ENCODE assay signal across 29 cellular contexts in the genomic region with DNA sequence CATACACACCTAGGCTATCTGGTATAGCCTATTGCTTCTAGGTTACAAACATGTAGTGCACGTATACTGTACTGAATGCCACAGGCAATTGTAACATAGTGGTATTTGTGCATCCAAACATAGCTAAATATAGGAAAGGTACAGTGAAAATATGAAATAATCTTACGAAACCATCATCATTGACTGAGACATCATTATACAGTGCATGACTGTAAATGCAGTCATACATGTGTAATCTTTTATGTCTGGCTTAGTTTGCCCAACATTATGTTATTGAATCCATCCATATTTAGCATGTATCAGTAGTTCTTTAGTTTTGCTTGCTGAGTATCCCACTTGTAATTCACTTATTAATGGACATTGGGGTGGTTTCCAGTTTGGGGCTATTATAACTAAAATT.
"Had no signal": no experiment of that assay in that cellular context is flagged by ENCODE, and none has a peak within 500 bp of the region (broad histone marks: within the 10 kb centered on the region; RNA-seq: fewer than 3 reads in every experiment).

No MANE protein-coding gene starts in this region.

- ATAC-seq: stimulated activated effector memory CD8-positive, alpha-beta T cell treated with anti-CD3 and anti-CD28 coated beads, Interleukin-12 subunit alpha, Interleukin-12 subunit beta, amount 100 ng/mL, for 72 hours; stimulated activated memory B cell treated with anti-CD40 and anti-IgM and Interleukin-4, amounts not matched to agents 10 μg/mL and 1 μg/mL and 100 μg/mL, for 72 hours; stimulated activated naive B cell treated with anti-CD40 and anti-IgM and Interleukin-4, amounts not matched to agents 10 μg/mL and 1 μg/mL and 100 μg/mL, for 72 hours; stimulated activated naive CD8-positive, alpha-beta T cell treated with anti-CD3 and anti-CD28 coated beads, Interleukin-15, amount 100 ng/mL, for 72 hours; stimulated activated naive CD8-positive, alpha-beta T cell treated with anti-CD3 and anti-CD28 coated beads, Interleukin-15, Interleukin-2, amounts not matched to agents 100 U/mL and 50 U/mL, for 24 hours; upper lobe of right lung had no signal

- H3K36me3 Mint-ChIP-seq: stimulated activated effector memory CD8-positive, alpha-beta T cell treated with anti-CD3 and anti-CD28 coated beads, Interleukin-12 subunit alpha, Interleukin-12 subunit beta, amount 100 ng/mL, for 72 hours; stimulated activated memory B cell treated with anti-CD40 and anti-IgM and Interleukin-4, amounts not matched to agents 10 μg/mL and 1 μg/mL and 100 μg/mL, for 72 hours; stimulated activated naive B cell treated with anti-CD40 and anti-IgM and Interleukin-4, amounts not matched to agents 10 μg/mL and 1 μg/mL and 100 μg/mL, for 72 hours; type B pancreatic cell had no signal

- H3K9me3 Mint-ChIP-seq: stimulated activated effector memory CD8-positive, alpha-beta T cell treated with anti-CD3 and anti-CD28 coated beads, Interleukin-12 subunit alpha, Interleukin-12 subunit beta, amount 100 ng/mL, for 72 hours; stimulated activated memory B cell treated with anti-CD40 and anti-IgM and Interleukin-4, amounts not matched to agents 10 μg/mL and 1 μg/mL and 100 μg/mL, for 72 hours; stimulated activated naive CD8-positive, alpha-beta T cell treated with anti-CD3 and anti-CD28 coated beads, Interleukin-15, amount 100 ng/mL, for 72 hours; stimulated activated naive CD8-positive, alpha-beta T cell treated with anti-CD3 and anti-CD28 coated beads, Interleukin-15, Interleukin-2, amounts not matched to agents 100 ng/mL and 50 ng/mL, for 24 hours had no signal

- FAIRE-seq: urothelium cell line had no signal

- H3K9me3 ChIP-seq: suprapubic skin, testis, thoracic aorta, thyroid gland, tibial artery, tibial nerve, transverse colon, upper lobe of left lung, upper lobe of right lung, uterus, vagina had no signal

- H3K27ac ChIP-seq: stomach, suprapubic skin, testis, thoracic aorta, thyroid gland, tibial artery, tibial nerve, transverse colon, upper lobe of left lung, upper lobe of right lung, uterus, vagina had no signal

- H3K4me3 ChIP-seq: stomach, suprapubic skin, testis, thoracic aorta, thyroid gland, tibial artery, tibial nerve, transverse colon, upper lobe of left lung, upper lobe of right lung, uterus, vagina had no signal

- H3K4me3 Mint-ChIP-seq: stimulated activated effector memory CD8-positive, alpha-beta T cell treated with anti-CD3 and anti-CD28 coated beads, Interleukin-12 subunit alpha, Interleukin-12 subunit beta, amount 100 ng/mL, for 72 hours; stimulated activated memory B cell treated with anti-CD40 and anti-IgM and Interleukin-4, amounts not matched to agents 10 μg/mL and 1 μg/mL and 100 μg/mL, for 72 hours; stimulated activated naive B cell treated with anti-CD40 and anti-IgM and Interleukin-4, amounts not matched to agents 10 μg/mL and 1 μg/mL and 100 μg/mL, for 72 hours; stimulated activated naive CD8-positive, alpha-beta T cell treated with anti-CD3 and anti-CD28 coated beads, Interleukin-15, amount 100 ng/mL, for 72 hours; stimulated activated naive CD8-positive, alpha-beta T cell treated with anti-CD3 and anti-CD28 coated beads, Interleukin-15, Interleukin-2, amounts not matched to agents 100 ng/mL and 50 ng/mL, for 24 hours; type B pancreatic cell had no signal

- H3K27me3 Mint-ChIP-seq: type B pancreatic cell had no signal

- H3K4me1 Mint-ChIP-seq: stimulated activated effector memory CD8-positive, alpha-beta T cell treated with anti-CD3 and anti-CD28 coated beads, Interleukin-12 subunit alpha, Interleukin-12 subunit beta, amount 100 ng/mL, for 72 hours; stimulated activated memory B cell treated with anti-CD40 and anti-IgM and Interleukin-4, amounts not matched to agents 10 μg/mL and 1 μg/mL and 100 μg/mL, for 72 hours; stimulated activated naive B cell treated with anti-CD40 and anti-IgM and Interleukin-4, amounts not matched to agents 10 μg/mL and 1 μg/mL and 100 μg/mL, for 72 hours; stimulated activated naive CD8-positive, alpha-beta T cell treated with anti-CD3 and anti-CD28 coated beads, Interleukin-15, amount 100 ng/mL, for 72 hours had no signal

- H3K27me3 ChIP-seq: stomach, suprapubic skin, testis, thyroid gland, tibial artery, tibial nerve, transverse colon, upper lobe of left lung, upper lobe of right lung, uterus, vagina had no signal

- DNase-seq: stimulated activated CD4-positive, alpha-beta T cell treated with anti-CD3 and anti-CD28 coated beads, Interleukin-2, amount 100 ng/mL, for 48 hours; stimulated activated CD4-positive, alpha-beta T cell treated with anti-CD3 and anti-CD28 coated beads, Interleukin-4, amount 100 ng/mL, for 1 hour; stimulated activated CD4-positive, alpha-beta T cell treated with anti-CD3 and anti-CD28 coated beads, Interleukin-4, amount 100 ng/mL, for 24 hours; stimulated activated CD4-positive, alpha-beta T cell treated with anti-CD3 and anti-CD28 coated beads, Interleukin-4, amount 100 ng/mL, for 4 hours; stimulated activated CD8-positive, alpha-beta memory T cell treated with anti-CD3 and anti-CD28 coated beads, Interleukin-4, amount 100 ng/mL, for 48 hours; stimulated activated naive B cell treated with anti-CD40 and anti-IgM and Interleukin-4, amounts not matched to agents 10 μg/mL and 1 μg/mL and 100 μg/mL, for 72 hours; stimulated activated naive CD4-positive, alpha-beta T cell; stimulated activated naive CD4-positive, alpha-beta T cell treated with Interleukin-2 at 50 U/mL for 16 hours; stimulated activated naive CD8-positive, alpha-beta T cell treated with anti-CD3 and anti-CD28 coated beads, Interleukin-15, amount 100 ng/mL, for 72 hours; stimulated activated naive CD8-positive, alpha-beta T cell treated with anti-CD3 and anti-CD28 coated beads, Interleukin-15, Interleukin-2, amounts not matched to agents 100 U/mL and 50 U/mL, for 24 hours; stomach; substantia nigra; testis; thyroid gland; tibial artery; transverse colon; trophoblast cell; upper lobe of left lung; upper lobe of right lung; uterus had no signal

- H3K4me1 ChIP-seq: stomach, suprapubic skin, testis, thyroid gland, tibial artery, transverse colon, upper lobe of left lung, upper lobe of right lung, uterus, vagina had no signal

- H3K36me3 ChIP-seq: stomach, suprapubic skin, thoracic aorta, thyroid gland, tibial artery, tibial nerve, transverse colon, upper lobe of left lung, upper lobe of right lung, uterus, vagina had no signal

- H3K27ac Mint-ChIP-seq: stimulated activated effector memory CD8-positive, alpha-beta T cell treated with anti-CD3 and anti-CD28 coated beads, Interleukin-12 subunit alpha, Interleukin-12 subunit beta, amount 100 ng/mL, for 72 hours; stimulated activated memory B cell treated with anti-CD40 and anti-IgM and Interleukin-4, amounts not matched to agents 10 μg/mL and 1 μg/mL and 100 μg/mL, for 72 hours; stimulated activated naive B cell treated with anti-CD40 and anti-IgM and Interleukin-4, amounts not matched to agents 10 μg/mL and 1 μg/mL and 100 μg/mL, for 72 hours; stimulated activated naive CD8-positive, alpha-beta T cell treated with anti-CD3 and anti-CD28 coated beads, Interleukin-15, amount 100 ng/mL, for 72 hours; stimulated activated naive CD8-positive, alpha-beta T cell treated with anti-CD3 and anti-CD28 coated beads, Interleukin-15, Interleukin-2, amounts not matched to agents 100 ng/mL and 50 ng/mL, for 24 hours; type B pancreatic cell had no signal
